Comparison of ENCODE assay signal across 8 cellular contexts in the genomic region with DNA sequence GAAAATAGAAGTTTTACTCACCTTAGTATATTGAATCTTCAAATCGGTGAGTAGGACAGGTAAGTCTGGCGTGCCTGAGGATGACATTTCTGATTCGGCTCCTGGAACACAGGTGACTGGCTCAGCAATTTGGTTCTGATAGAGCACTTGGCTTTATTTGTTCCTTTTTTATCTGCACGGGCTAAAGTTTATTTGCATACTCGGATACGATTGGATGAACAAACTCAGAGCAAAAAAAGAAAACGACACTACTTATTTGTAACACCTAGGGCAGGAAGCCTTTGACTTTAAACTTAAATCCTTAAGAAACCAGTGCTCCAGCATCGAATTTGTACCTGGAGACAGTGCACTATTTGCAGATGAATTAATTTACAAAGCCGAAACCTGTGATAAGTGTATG. TPM values are rescaled to one million over a fixed set of nuclear protein-coding genes. Genes with fewer than 3 reads are reported as not detected.
DNase-seq lines count a peak whose midpoint lies in the region; ATAC-seq and TF ChIP-seq lines count a peak whose summit lies in the region.
"Had no signal": no experiment of that assay in that cellular context is flagged by ENCODE, and none has a peak within 500 bp of the region (broad histone marks: within the 10 kb centered on the region; RNA-seq: fewer than 3 reads in every experiment).

Gene ALDH1A1, minus strand, starts transcription at position 140 of the 400 bp plus-strand sequence. Its CDS starts 53 bp downstream, at position 87.

- no peaks in the 10 kb centered on the region for H3K27me3 Mint-ChIP-seq in brain
- peaks cover 29% of the 10 kb centered on the region for H3K27me3 Mint-ChIP-seq in activated CD4-positive, alpha-beta T cell treated with anti-CD3 and anti-CD28 coated beads for 36 hours

- peak within 1 kb of the TSS in 3 of 5 experiments; percentile 1 to 79 (median 26) for H3K4me3 Mint-ChIP-seq in brain
- no peak within 1 kb of the TSS for H3K4me3 Mint-ChIP-seq in activated CD4-positive, alpha-beta T cell treated with anti-CD3 and anti-CD28 coated beads for 36 hours
- H3K4me3 Mint-ChIP-seq: T-helper 1 cell treated with Interleukin-12 subunit alpha and Interleukin-12 subunit beta and Interleukin-4 antibody, amounts not matched to agents 30 μg/mL and 1 μg/mL, for 36 hours had no signal

- no peaks in the 10 kb centered on the region for H3K9me3 ChIP-seq in lower lobe of right lung
- H3K9me3 ChIP-seq in transverse colon, result no peaks in the 10 kb centered on the region
- no peaks in the 10 kb centered on the region for H3K9me3 ChIP-seq in SK-N-SH

- POLR2A ChIA-PET in activated CD4-positive, alpha-beta T cell treated with anti-CD3 and anti-CD28 coated beads for 36 hours (lab: Charles Lee), result no interaction called here
- POLR2A ChIA-PET in SK-N-SH (lab: Yijun Ruan, JAX), result no interaction called here

- no peak within 1 kb of the TSS for H3K9ac ChIP-seq in SK-N-SH

- H3K79me2 ChIP-seq in SK-N-SH (ENCODE audit: insufficient read depth), result no peaks in the 10 kb centered on the region

- H3K27me3 ChIP-seq in lower lobe of right lung (ENCODE audit: low read depth), result no peaks in the 10 kb centered on the region
- H3K27me3 ChIP-seq in transverse colon, result no peaks in the 10 kb centered on the region
- H3K27me3 ChIP-seq in SK-N-SH (ENCODE audit: insufficient read depth), result peaks cover 13% of the 10 kb centered on the region; the same call in 1 of the 2 replicates

- no peak for TF ChIP-seq RAD21 in SK-N-SH (IDR thresholded peaks at IDR 0.05; ENCODE audit: low read length)

- ATAC-seq in lower lobe of right lung, result peak; percentile 81 to 92
- no peak for ATAC-seq in activated CD4-positive, alpha-beta T cell treated with anti-CD3 and anti-CD28 coated beads for 36 hours

- TF ChIP-seq CTCF in NB4 (IDR thresholded peaks at IDR 0.05; ENCODE audit: low read depth, low read length), result no peak
- TF ChIP-seq CTCF in brain (conservative IDR thresholded peaks at IDR 0.05), result no peak
- no peak for TF ChIP-seq CTCF in lower lobe of right lung (IDR thresholded peaks at IDR 0.05)
- TF ChIP-seq CTCF in transverse colon (IDR thresholded peaks at IDR 0.05), result no peak
- TF ChIP-seq CTCF in SK-N-SH (IDR thresholded peaks at IDR 0.05), result no peak

- TF ChIP-seq POLR2A in NB4 (IDR thresholded peaks at IDR 0.05; ENCODE audit: extremely low read depth, insufficient read length) (no peak), transverse colon (IDR thresholded peaks at IDR 0.05) (peak; percentile 72)

- no peaks in the 10 kb centered on the region for H3K36me3 Mint-ChIP-seq in brain
- H3K36me3 Mint-ChIP-seq in activated CD4-positive, alpha-beta T cell treated with anti-CD3 and anti-CD28 coated beads for 36 hours (ENCODE audit: low read depth), result no peaks in the 10 kb centered on the region

- TF ChIP-seq EP300 in transverse colon (IDR thresholded peaks at IDR 0.05; ENCODE audit: low read depth), result no peak
- no peak for TF ChIP-seq EP300 in SK-N-SH (IDR thresholded peaks at IDR 0.05; ENCODE audit: borderline replicate concordance in 1 of 2, low read depth in 1 of 2, low read length in 1 of 2)

- peaks cover 0 to 3% (median 3%) of the 10 kb centered on the region in 5 experiments for H3K9me3 Mint-ChIP-seq in brain
- H3K9me3 Mint-ChIP-seq in activated CD4-positive, alpha-beta T cell treated with anti-CD3 and anti-CD28 coated beads for 36 hours (ENCODE audit: low read depth), result no peaks in the 10 kb centered on the region
- H3K9me3 Mint-ChIP-seq: T-helper 1 cell treated with Interleukin-12 subunit alpha and Interleukin-12 subunit beta and Interleukin-4 antibody, amounts not matched to agents 30 μg/mL and 1 μg/mL, for 36 hours had no signal

- intact Hi-C loops in lower lobe of right lung (cut with DNase I), result no loop called here
- intact Hi-C loops in transverse colon (cut with DNase I; ENCODE audit: low total_unique reads), result no loop called here
- intact Hi-C loops in activated CD4-positive, alpha-beta T cell treated with anti-CD3 and anti-CD28 coated beads for 36 hours (cut with DNase I, micrococcal nuclease), result no loop called here

- H3K27ac Mint-ChIP-seq in brain, result peak within 1 kb of the TSS in 3 of 5 experiments; percentile 0 to 42 (median 18)
- no peak within 1 kb of the TSS for H3K27ac Mint-ChIP-seq in activated CD4-positive, alpha-beta T cell treated with anti-CD3 and anti-CD28 coated beads for 36 hours
- H3K27ac Mint-ChIP-seq: T-helper 1 cell treated with Interleukin-12 subunit alpha and Interleukin-12 subunit beta and Interleukin-4 antibody, amounts not matched to agents 30 μg/mL and 1 μg/mL, for 36 hours had no signal

- in situ Hi-C loops in transverse colon (cut with MboI; ENCODE audit: low pct_ligation_motif_present in 1 of 4, low pct_unique_long_range_greater_than_20kb in 1 of 4, low sequenced_read_pairs in 3 of 4), result no loop called here

- no peaks in the 10 kb centered on the region for H3F3A ChIP-seq in SK-N-SH (replicated peaks; ENCODE audit: insufficient read depth)

- 5 to 9% methylated on average over 9 of the region's 9 CpGs for WGBS in transverse colon (ENCODE audit: low coverage in 1 of 2), 2 donors
- WGBS in SK-N-SH (ENCODE audit: low lambda C conversion rate), result 5% methylated on average over 9 of the region's 9 CpGs

- H3K27ac ChIP-seq in lower lobe of right lung, result peak within 1 kb of the TSS; percentile 74
- peak within 1 kb of the TSS; percentile 69 to 85 (median 83) for H3K27ac ChIP-seq in transverse colon
- H3K27ac ChIP-seq in SK-N-SH (ENCODE audit: low read depth in 2 of 2, low read length in 1 of 2), result no peak within 1 kb of the TSS

- DNase-seq in NB4 (ENCODE audit: low read depth), result peak; percentile 10
- DNase-seq in lower lobe of right lung, result no peak
- peak; percentile 64 for DNase-seq in transverse colon
- DNase-seq in DMS 273 (lab: John Stamatoyannopoulos, UW; ENCODE audit: unreplicated experiment), result no peak
- no peak for DNase-seq in activated CD4-positive, alpha-beta T cell treated with anti-CD3 and anti-CD28 coated beads for 36 hours
- no peak for DNase-seq in SK-N-SH

- no peaks in the 10 kb centered on the region for H4K20me1 ChIP-seq in SK-N-SH (ENCODE audit: insufficient read depth)

- H2AFZ ChIP-seq in SK-N-SH (ENCODE audit: low read depth), result no peak within 1 kb of the TSS

- H3K36me3 ChIP-seq in lower lobe of right lung (no peaks in the 10 kb centered on the region), transverse colon (no peaks in the 10 kb centered on the region), SK-N-SH (replicated peaks in 1 of 2; ENCODE audit: control insufficient read depth in 1 of 2, insufficient read depth in 2 of 2, low read length in 1 of 2) (no peaks in the 10 kb centered on the region)

- H3K4me1 ChIP-seq in lower lobe of right lung, result peaks cover 31% of the 10 kb centered on the region
- peaks cover 11 to 62% (median 40%) of the 10 kb centered on the region in 4 donors for H3K4me1 ChIP-seq in transverse colon
- H3K4me1 ChIP-seq in SK-N-SH (ENCODE audit: control insufficient read depth in 1 of 2, insufficient read depth in 2 of 2, low read depth in 1 of 2, low read length in 1 of 2), result no peaks in the 10 kb centered on the region

- peaks cover 42% of the 10 kb centered on the region for H3K4me1 Mint-ChIP-seq in brain
- H3K4me1 Mint-ChIP-seq in activated CD4-positive, alpha-beta T cell treated with anti-CD3 and anti-CD28 coated beads for 36 hours, result peaks cover 7% of the 10 kb centered on the region

- CTCF ChIA-PET in activated CD4-positive, alpha-beta T cell treated with anti-CD3 and anti-CD28 coated beads for 36 hours (lab: Charles Lee), result no interaction called here
- CTCF ChIA-PET in SK-N-SH (lab: Yijun Ruan, JAX), result no interaction called here

- no peak within 1 kb of the TSS for H3K4me2 ChIP-seq in SK-N-SH

- no peaks in the 10 kb centered on the region for H3K9me2 ChIP-seq in SK-N-SH

- H3K4me3 ChIP-seq in NB4 (ENCODE audit: low read depth, low read length) (no peak within 1 kb of the TSS), lower lobe of right lung (peak within 1 kb of the TSS; percentile 45), transverse colon (peak within 1 kb of the TSS; percentile 27 to 57 (median 40)), SK-N-SH (ENCODE audit: low read depth in 2 of 2, low read length in 1 of 2) (no peak within 1 kb of the TSS)

TF ChIP-seq in SK-N-SH, 30 proteins besides CTCF, POLR2A, EP300 and RAD21 (continues in another document):
- TF ChIP-seq, protein P1, sequence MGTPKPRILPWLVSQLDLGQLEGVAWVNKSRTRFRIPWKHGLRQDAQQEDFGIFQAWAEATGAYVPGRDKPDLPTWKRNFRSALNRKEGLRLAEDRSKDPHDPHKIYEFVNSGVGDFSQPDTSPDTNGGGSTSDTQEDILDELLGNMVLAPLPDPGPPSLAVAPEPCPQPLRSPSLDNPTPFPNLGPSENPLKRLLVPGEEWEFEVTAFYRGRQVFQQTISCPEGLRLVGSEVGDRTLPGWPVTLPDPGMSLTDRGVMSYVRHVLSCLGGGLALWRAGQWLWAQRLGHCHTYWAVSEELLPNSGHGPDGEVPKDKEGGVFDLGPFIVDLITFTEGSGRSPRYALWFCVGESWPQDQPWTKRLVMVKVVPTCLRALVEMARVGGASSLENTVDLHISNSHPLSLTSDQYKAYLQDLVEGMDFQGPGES (IDR thresholded peaks at IDR 0.05; ENCODE audit: low read depth, low read length), result no peak

RNA-seq across cellular contexts. Expression of gene ALDH1A1, which starts in this region (rescaled TPM):
- polyA plus RNA-seq in brain (ENCODE audit: insufficient read depth, low read depth, low replicate concordance) (31.0 TPM), SK-N-SH (2012; rRNA removed) (0.03 and 0.23 TPM in 2 replicates)
- total RNA-seq in lower lobe of right lung (238 TPM), transverse colon (100 to 1,000 TPM in 3 of 4 donors, 10 to 100 TPM in 1; 76.3 to 566 (median 288) TPM)
- not detected for total RNA-seq in activated CD4-positive, alpha-beta T cell treated with anti-CD3 and anti-CD28 coated beads for 36 hours
- polyA plus RNA-seq in SK-N-SH (2012; cell fraction: cytosol; rRNA removed), result 0.04 and 0.08 TPM in 2 replicates
- not detected in 2 replicates for polyA plus RNA-seq in SK-N-SH (2012; cell fraction: nucleus; rRNA removed)

Comparison
In these comparisons a context has a peak if more than half of its experiments do, and no peak if none do; other contexts are left out.
1. RNA of gene ALDH1A1 (total RNA-seq): 76.3 to 566 TPM in transverse colon and 238 TPM in lower lobe of right lung (single experiment); not detected in activated CD4-positive, alpha-beta T cell treated with anti-CD3 and anti-CD28 coated beads for 36 hours; every median in the first group is over 10 times any median in the second.
2. RNA of gene ALDH1A1 (polyA plus RNA-seq): 31.0 TPM in brain (single experiment); 0.03 to 0.23 TPM in SK-N-SH; every median in the first group is over 10 times any median in the second.
3. DNase-seq: peak in NB4 (single experiment) and transverse colon (single experiment); none in lower lobe of right lung (single experiment), DMS 273 (single experiment), activated CD4-positive, alpha-beta T cell treated with anti-CD3 and anti-CD28 coated beads for 36 hours (single experiment) and SK-N-SH (single experiment).
4. H3K4me3 ChIP-seq: peak in lower lobe of right lung (single experiment) and transverse colon (4 of 4); none in NB4 (single experiment) and SK-N-SH (0 of 2).
5. H3K27ac ChIP-seq: peak in lower lobe of right lung (single experiment) and transverse colon (4 of 4); none in SK-N-SH (0 of 2).